19 cellular contexts compared by ENCODE assay signal in the genomic region with DNA sequence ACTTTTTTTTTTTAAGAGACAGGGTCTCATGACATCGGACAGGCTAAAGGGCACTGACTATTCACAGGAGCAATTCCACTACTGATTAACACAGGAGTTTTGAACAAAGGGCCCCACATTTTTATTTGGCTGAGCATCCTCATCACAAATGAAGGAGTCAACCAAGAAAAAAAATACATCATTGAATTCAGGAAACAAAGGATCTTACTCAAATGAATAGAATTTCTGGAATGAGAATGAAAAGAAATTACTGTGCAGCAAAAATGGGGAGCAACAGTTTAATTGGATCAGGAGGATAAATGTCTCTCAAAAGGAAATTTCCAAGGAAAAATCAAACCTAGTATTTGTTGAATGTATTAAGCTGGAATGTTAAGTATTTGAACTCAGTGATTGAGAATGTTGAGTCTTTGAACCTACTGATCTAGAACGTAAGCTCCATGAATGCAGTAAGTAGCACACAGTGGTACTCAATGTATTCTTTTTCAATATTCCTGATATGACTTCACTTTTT. TPM values are rescaled to one million over a fixed set of nuclear protein-coding genes. Genes with fewer than 3 reads are reported as not detected.
DNase-seq lines count a peak whose midpoint lies in the region; TF ChIP-seq lines count a peak whose summit lies in the region.
"Had no signal": no experiment of that assay in that cellular context is flagged by ENCODE, and none has a peak within 500 bp of the region (broad histone marks: within the 10 kb centered on the region; RNA-seq: fewer than 3 reads in every experiment).

No MANE protein-coding gene starts in this region.

- peak overlapping the region; percentile 36 for H2AFZ ChIP-seq in ACC112 (ENCODE audit: low read length, unreplicated experiment)

- no peak for TF ChIP-seq CTCF in spleen (IDR thresholded peaks at IDR 0.05 in 8 of 11, conservative IDR thresholded peaks at IDR 0.05 in 3 of 11)

- H3K27me3 ChIP-seq in ACC112 (ENCODE audit: insufficient read depth, low read length) (no peaks in the 10 kb centered on the region), spleen (replicated peaks in 1 of 7) (peaks cover 0 to 11% (median 0%) of the 10 kb centered on the region in 7 donors)

- no peaks in the 10 kb centered on the region for H3K79me2 ChIP-seq in ACC112 (ENCODE audit: control insufficient read depth, insufficient read depth, low read length, unreplicated experiment)

- H3K27ac ChIP-seq in ACC112 (ENCODE audit: low read depth, low read length): peak overlapping the region; percentile 55
- H3K27ac ChIP-seq in spleen: no peak overlapping the region

- H3K36me3 ChIP-seq in ACC112 (ENCODE audit: insufficient read depth, low read length): no peaks in the 10 kb centered on the region
- H3K36me3 ChIP-seq in spleen: no peaks in the 10 kb centered on the region

- intact Hi-C loops in spleen (cut with DNase I; ENCODE audit: low total_unique reads): no loop called here

- DNase-seq in HS-27A (ENCODE audit: low read depth) (peak; percentile 81), dermis blood vessel endothelial cell (peak; percentile 86), lung microvascular endothelial cell (ENCODE audit: low read depth in 2 of 2) (peak; percentile 3 to 65), SKM-1 treated with dmso at 0.1 percent for 144 hours (lab: John Stamatoyannopoulos, UW; ENCODE audit: unreplicated experiment) (no peak), NOMO-1 (lab: John Stamatoyannopoulos, UW; ENCODE audit: unreplicated experiment in 2 of 2) (no peak), NCI-H2081 treated with DMSO at 0.1 percent for 48 hours (lab: John Stamatoyannopoulos, UW) (no peak), spleen (no peak)
- DNase-seq: activated naive CD8-positive, alpha-beta T cell treated with anti-CD3 and anti-CD28 coated beads, Interleukin-2, amount 10 ng/mL, durations not matched to agents 7 days and 5 days; activated T-cell treated with anti-CD3 and anti-CD28 coated beads, Interleukin-2, amount 50 U/mL, for 1 hour; COR-L47; head of caudate nucleus; NCI-H1417 treated with DMSO at 0.1 percent for 48 hours; NCI-H446 treated with DMSO at 0.1 percent for 48 hours; stimulated activated naive CD8-positive, alpha-beta T cell treated with anti-CD3 and anti-CD28 coated beads, Interleukin-15, amount 100 ng/mL, for 72 hours had no signal

- TF ChIP-seq POLR2A in spleen (IDR thresholded peaks at IDR 0.05): no peak

- 71 to 90% (median 77%) methylated on average over 2 of the region's 2 CpGs for WGBS in spleen, 5 donors

- peaks cover 14% of the 10 kb centered on the region for H3K4me1 ChIP-seq in ACC112 (ENCODE audit: control insufficient read depth, insufficient read depth, low read length, unreplicated experiment)
- H3K4me1 ChIP-seq in spleen: no peaks in the 10 kb centered on the region

- H3K4me3 ChIP-seq in ACC112 (ENCODE audit: low read depth, low read length) (0 out of 2 replicates have a peak overlapping the region, but pooled peaks have one; percentile 17), spleen (no peak overlapping the region)

- no peaks in the 10 kb centered on the region for H3K9me3 ChIP-seq in spleen

RNA-seq across cellular contexts. Expression of a gene that starts 20.8 kb away (rescaled TPM):
- total RNA-seq in dermis blood vessel endothelial cell: 7.0 and 15.0 TPM in 2 replicates
- total RNA-seq in lung microvascular endothelial cell: 4.6 and 5.4 TPM in 2 replicates
- total RNA-seq in spleen: 10 to 100 TPM; 19.1 to 42.0 (median 25.3) TPM
- 10 to 100 TPM; 10.6 to 11.7 (median 10.7) TPM for polyA plus RNA-seq in spleen

RNA-seq across cellular contexts. Expression of a gene that starts 44.0 kb away (rescaled TPM):
- not detected in 2 replicates for total RNA-seq in dermis blood vessel endothelial cell
- total RNA-seq in lung microvascular endothelial cell: not detected in 2 replicates
- total RNA-seq in spleen: not detected
- polyA plus RNA-seq in spleen: under 1 TPM in 2 of 3 donors, not detected in 1; 0.04 to 0.21 TPM
- total RNA-seq: activated naive CD8-positive, alpha-beta T cell treated with anti-CD3 and anti-CD28 coated beads, Interleukin-2, amount 10 ng/mL, durations not matched to agents 7 days and 5 days; mononuclear cell; SK-MEL-5 had no signal
- polyA plus RNA-seq: AG04450, keratinocyte had no signal

Comparison
In these comparisons a context has a peak if more than half of its experiments do, and no peak if none do; other contexts are left out.
1. DNase-seq: peak in HS-27A (single experiment), dermis blood vessel endothelial cell (single experiment) and lung microvascular endothelial cell (2 of 2); none in SKM-1 treated with dmso at 0.1 percent for 144 hours (single experiment), NOMO-1 (0 of 2), NCI-H2081 treated with DMSO at 0.1 percent for 48 hours (single experiment) and spleen (single experiment).